1 cellular context compared by ENCODE assay signal in the genomic region with DNA sequence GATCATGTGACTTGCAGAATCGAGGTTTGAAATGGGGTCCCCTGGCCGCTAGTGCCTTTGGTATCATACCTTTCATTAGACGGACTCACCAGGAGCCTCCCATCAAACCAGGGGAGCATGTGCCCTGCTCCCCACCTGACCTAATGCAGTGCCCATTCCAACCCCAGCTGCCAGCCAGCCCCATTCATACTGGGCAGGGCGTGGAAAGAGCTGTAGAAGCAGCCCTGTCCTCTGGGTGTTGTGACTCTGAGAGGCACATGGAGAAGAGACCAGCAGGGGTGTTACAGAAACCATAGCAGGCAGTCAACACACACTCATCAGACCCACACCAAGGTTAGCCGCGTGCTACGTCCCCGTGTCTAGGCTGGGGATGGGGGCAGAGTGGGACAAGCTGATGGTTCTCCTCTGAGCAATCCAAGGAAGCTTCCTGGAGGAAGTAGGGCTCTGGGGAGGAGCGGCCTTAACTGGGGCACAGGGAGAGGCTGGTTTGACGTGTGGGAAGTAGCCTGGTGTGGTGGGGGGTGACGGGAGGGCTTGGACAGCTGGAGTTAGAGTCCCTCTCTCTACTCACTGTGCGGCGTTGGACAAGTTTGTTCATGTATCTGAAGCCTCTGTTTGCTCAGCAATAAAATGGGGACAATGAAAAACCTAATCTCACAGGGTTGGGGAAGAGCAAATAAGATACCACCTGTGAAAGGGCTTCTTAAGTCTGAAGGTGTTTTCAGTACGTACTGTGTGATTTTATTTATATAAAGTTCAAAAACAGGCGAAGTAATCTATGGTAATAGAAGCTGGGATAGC.
TF ChIP-seq lines count a peak whose summit lies in the region.

No MANE protein-coding gene starts in this region.

TF ChIP-seq in HCT116, 20 proteins besides CTCF, POLR2A, EP300 and RAD21 (continued from another document):
- TF ChIP-seq, protein P1, sequence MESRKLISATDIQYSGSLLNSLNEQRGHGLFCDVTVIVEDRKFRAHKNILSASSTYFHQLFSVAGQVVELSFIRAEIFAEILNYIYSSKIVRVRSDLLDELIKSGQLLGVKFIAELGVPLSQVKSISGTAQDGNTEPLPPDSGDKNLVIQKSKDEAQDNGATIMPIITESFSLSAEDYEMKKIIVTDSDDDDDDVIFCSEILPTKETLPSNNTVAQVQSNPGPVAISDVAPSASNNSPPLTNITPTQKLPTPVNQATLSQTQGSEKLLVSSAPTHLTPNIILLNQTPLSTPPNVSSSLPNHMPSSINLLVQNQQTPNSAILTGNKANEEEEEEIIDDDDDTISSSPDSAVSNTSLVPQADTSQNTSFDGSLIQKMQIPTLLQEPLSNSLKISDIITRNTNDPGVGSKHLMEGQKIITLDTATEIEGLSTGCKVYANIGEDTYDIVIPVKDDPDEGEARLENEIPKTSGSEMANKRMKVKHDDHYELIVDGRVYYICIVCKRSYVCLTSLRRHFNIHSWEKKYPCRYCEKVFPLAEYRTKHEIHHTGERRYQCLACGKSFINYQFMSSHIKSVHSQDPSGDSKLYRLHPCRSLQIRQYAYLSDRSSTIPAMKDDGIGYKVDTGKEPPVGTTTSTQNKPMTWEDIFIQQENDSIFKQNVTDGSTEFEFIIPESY (IDR thresholded peaks at IDR 0.05; ENCODE audit: extremely low read depth, insufficient replicate concordance, low read length): no peak
- TF ChIP-seq CEBPB (IDR thresholded peaks at IDR 0.05; ENCODE audit: low read depth): no peak
- no peak for TF ChIP-seq TCF7L2 (IDR thresholded peaks at IDR 0.05; ENCODE audit: borderline replicate concordance, extremely low read depth, insufficient read depth, insufficient read length)
- TF ChIP-seq, protein P2, sequence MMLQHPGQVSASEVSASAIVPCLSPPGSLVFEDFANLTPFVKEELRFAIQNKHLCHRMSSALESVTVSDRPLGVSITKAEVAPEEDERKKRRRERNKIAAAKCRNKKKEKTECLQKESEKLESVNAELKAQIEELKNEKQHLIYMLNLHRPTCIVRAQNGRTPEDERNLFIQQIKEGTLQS (IDR thresholded peaks at IDR 0.05): no peak
TF ChIP-seq in HCT116: peak in this region for 0.
